22 cellular contexts compared by ENCODE assay signal in genomic region chr6:88298446-88298845, GRCh38.
"Had no signal": no experiment of that assay in that cellular context is flagged by ENCODE, and none has a peak within 500 bp of the region (broad histone marks: within the 10 kb centered on the region; RNA-seq: fewer than 3 reads in every experiment).

No MANE protein-coding gene starts in this region.

- DNase-seq: effector CD8-positive, alpha-beta T cell; erythroblast; esophagus squamous epithelium; foreskin melanocyte; glutamatergic neuron; heart right ventricle; hippocampal formation; left cardiac atrium; left lung; natural killer cell; occipital lobe; ovary; posterior cingulate gyrus; psoas muscle; right cardiac atrium; sigmoid colon; stimulated activated CD4-positive, alpha-beta T cell treated with anti-CD3 and anti-CD28 coated beads, Interleukin-2, amount 100 ng/mL, for 24 hours; stimulated activated CD4-positive, alpha-beta T cell treated with anti-CD3 and anti-CD28 coated beads, Interleukin-4, amount 100 ng/mL, for 24 hours; stimulated activated naive CD4-positive, alpha-beta T cell treated with Interleukin-2 at 50 U/mL for 16 hours; stomach; thyroid gland; trophoblast cell had no signal
